Comparison of ENCODE assay signal across 8 cellular contexts in the genomic region with DNA sequence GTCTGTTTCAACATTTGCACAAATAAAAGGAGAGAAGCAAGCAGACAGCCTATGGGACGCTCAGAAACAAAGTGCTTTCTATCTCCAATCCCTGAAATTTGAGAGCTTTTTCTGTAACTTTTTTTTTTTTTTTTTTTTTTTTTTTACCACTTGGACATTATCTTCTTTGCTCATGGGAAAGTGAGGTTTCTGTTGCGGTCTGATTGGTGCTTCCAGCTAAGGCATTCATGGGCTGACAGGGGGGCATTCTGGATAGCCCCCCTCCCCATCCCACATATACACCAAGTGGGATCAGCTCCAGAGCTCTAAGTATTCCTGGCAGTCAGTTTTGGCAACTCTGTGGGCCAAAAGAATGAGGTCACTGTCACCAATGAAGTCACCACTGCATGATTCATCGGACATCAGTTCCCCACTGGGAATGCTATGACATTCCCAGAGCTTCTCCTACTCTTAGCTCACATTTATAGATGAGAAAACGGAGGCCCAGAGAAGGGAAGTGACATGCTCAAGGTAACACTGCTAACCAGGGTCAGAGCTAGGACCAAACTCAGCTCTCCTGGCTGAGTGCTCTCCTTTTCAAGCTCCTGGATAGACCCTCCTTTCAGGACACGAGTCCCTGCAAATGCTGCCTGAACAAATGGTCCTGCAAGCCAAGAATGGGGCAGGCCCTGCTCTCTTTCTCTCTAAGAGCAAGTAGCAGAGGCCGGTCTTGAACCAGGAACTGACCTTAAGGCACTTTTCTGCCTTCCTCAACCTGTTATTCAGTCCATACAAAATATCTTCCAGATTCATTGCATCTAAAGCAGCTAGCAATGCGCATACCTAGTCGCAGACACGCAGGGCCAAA. TPM values are rescaled to one million over a fixed set of nuclear protein-coding genes. Genes with fewer than 3 reads are reported as not detected.
A peak's percentile ranks its signal among the peaks of the same experiment; 100 is the strongest.
DNase-seq lines count a peak whose midpoint lies in the region; ATAC-seq and TF ChIP-seq lines count a peak whose summit lies in the region.

No MANE protein-coding gene starts in this region.

- POLR2A ChIA-PET in HEK293 (lab: Yijun Ruan, JAX), result no interaction called here
- POLR2A ChIA-PET in activated B cell treated with CpG ODN at 0.5 μM for 24 hours (lab: Charles Lee), result interaction anchor here (0.6 kb wide), 1 partner anchor 31 kb away, joined by 3 read pairs; no protein-coding TSS in a partner anchor

- ATAC-seq in activated B cell treated with CpG ODN at 0.5 μM for 24 hours (ENCODE audit: low read depth), result no peak
- ATAC-seq in GM21515 (IDR thresholded peaks at IDR 0.05; ENCODE audit: unreplicated experiment), result no peak

- peak overlapping the region; percentile 39 for H3K27ac Mint-ChIP-seq in activated B cell treated with CpG ODN at 0.5 μM for 24 hours

- CTCF ChIA-PET in HEK293 (lab: Yijun Ruan, JAX), result interaction anchor here (0.6 to 0.9 kb wide), 2 partner anchors 11 to 55 kb away, joined by 3 to 4 read pairs; no protein-coding TSS in a partner anchor
- CTCF ChIA-PET in activated B cell treated with CpG ODN at 0.5 μM for 24 hours (lab: Charles Lee), result interaction anchor here (0.8 to 1.1 kb wide), 4 partner anchors 8 to 346 kb away, joined by 3 read pairs; no protein-coding TSS in a partner anchor

- peak overlapping the region; percentile 92 for H3K4me3 Mint-ChIP-seq in activated B cell treated with CpG ODN at 0.5 μM for 24 hours

- H3K4me1 ChIP-seq in HEK293 (ENCODE audit: control insufficient read depth, insufficient read depth, low read length) (peaks cover 9% of the 10 kb centered on the region), sigmoid colon (peaks cover 0 to 40% (median 31%) of the 10 kb centered on the region in 4 donors)

- intact Hi-C loops in activated B cell treated with CpG ODN at 0.5 μM for 24 hours (cut with micrococcal nuclease), result no loop called here
- intact Hi-C loops in sigmoid colon (cut with DNase I), result no loop called here
- intact Hi-C loops in posterior vena cava (cut with DNase I), result no loop called here

- TF ChIP-seq POLR2A in sigmoid colon (IDR thresholded peaks at IDR 0.05), result no peak

- WGBS in sigmoid colon, 2 donors, result 79 to 82% methylated on average over 9 of the region's 9 CpGs

- no peak overlapping the region for H3K27ac ChIP-seq in HEK293 (ENCODE audit: extremely low read depth, low read depth, low read length)
- H3K27ac ChIP-seq in sigmoid colon, result peak overlapping the region; percentile 89 to 97 (median 94)

- no peaks in the 10 kb centered on the region for H3K9me3 Mint-ChIP-seq in activated B cell treated with CpG ODN at 0.5 μM for 24 hours

- DNase-seq in activated B cell treated with CpG ODN at 0.5 μM for 24 hours, result no peak
- peak; percentile 37 for DNase-seq in glomerular visceral epithelial cell (ENCODE audit: extremely low spot score)
- no peak for DNase-seq in sigmoid colon
- no peak for DNase-seq in NCI-H774 (lab: John Stamatoyannopoulos, UW)
- no peak for DNase-seq in NCI-H1105 treated with DMSO at 0.1 percent for 48 hours (lab: John Stamatoyannopoulos, UW)
- DNase-seq in posterior vena cava (ENCODE audit: low spot score), result no peak

- peaks cover 16% of the 10 kb centered on the region for H3K36me3 Mint-ChIP-seq in activated B cell treated with CpG ODN at 0.5 μM for 24 hours (ENCODE audit: low read depth)

- no peaks in the 10 kb centered on the region for H3K27me3 Mint-ChIP-seq in activated B cell treated with CpG ODN at 0.5 μM for 24 hours

- no peak for TF ChIP-seq EP300 in sigmoid colon (IDR thresholded peaks at IDR 0.05)

- TF ChIP-seq CTCF in HEK293 (tag by site-specific recombination; IDR thresholded peaks at IDR 0.05), result no peak
- no peak for TF ChIP-seq CTCF in activated B cell treated with CpG ODN at 0.5 μM for 24 hours (IDR thresholded peaks at IDR 0.05)
- no peak for TF ChIP-seq CTCF in sigmoid colon (IDR thresholded peaks at IDR 0.05)

- H3K36me3 ChIP-seq in HEK293 (ENCODE audit: control insufficient read depth in 2 of 2, insufficient read depth in 1 of 2, low read length in 2 of 2) (peaks cover 0 to 11% of the 10 kb centered on the region in 2 experiments; a peak in 1 of 3 replicates), sigmoid colon (peaks cover 0 to 2% (median 0%) of the 10 kb centered on the region in 4 donors)

- H3K4me1 Mint-ChIP-seq in activated B cell treated with CpG ODN at 0.5 μM for 24 hours, result peaks cover 76% of the 10 kb centered on the region

- H3K4me3 ChIP-seq in HEK293 (ENCODE audit: low read depth, low read length) (no peak overlapping the region), sigmoid colon (no peak overlapping the region)

- no peaks in the 10 kb centered on the region for H3K27me3 ChIP-seq in sigmoid colon

- H3K9me3 ChIP-seq in HEK293 (ENCODE audit: control insufficient read depth, insufficient read depth, low read depth, low read length) (no peaks in the 10 kb centered on the region), sigmoid colon (no peaks in the 10 kb centered on the region)

TF ChIP-seq in HEK293, 187 proteins besides CTCF, POLR2A, EP300 and RAD21 (continues in another document):
- TF ChIP-seq ZNF544 (tag by site-specific recombination; IDR thresholded peaks at IDR 0.05) (no peak), ZNF324 (tag by site-specific recombination; IDR thresholded peaks at IDR 0.05) (peak; percentile 96), ZNF549 (tag by site-specific recombination; IDR thresholded peaks at IDR 0.05) (no peak), SALL2 (tag by site-specific recombination; IDR thresholded peaks at IDR 0.05; ENCODE audit: borderline replicate concordance) (no peak), ZBTB48 (tag by site-specific recombination; IDR thresholded peaks at IDR 0.05) (no peak), ZNF785 (tag by site-specific recombination; IDR thresholded peaks at IDR 0.05) (no peak), ZNF2 (tag by site-specific recombination; IDR thresholded peaks at IDR 0.05) (peak; percentile 64; the same call in 1 of the 2 replicates), MYNN (tag by site-specific recombination; IDR thresholded peaks at IDR 0.05; ENCODE audit: borderline replicate concordance) (peak; percentile 73; the same call in 1 of the 2 replicates), ZNF133 (tag by site-specific recombination; IDR thresholded peaks at IDR 0.05) (no peak), ZNF555 (tag by site-specific recombination; conservative IDR thresholded peaks at IDR 0.05) (no peak), ZNF132 (tag by site-specific recombination; IDR thresholded peaks at IDR 0.05; ENCODE audit: borderline replicate concordance) (no peak)
- TF ChIP-seq, protein P1, sequence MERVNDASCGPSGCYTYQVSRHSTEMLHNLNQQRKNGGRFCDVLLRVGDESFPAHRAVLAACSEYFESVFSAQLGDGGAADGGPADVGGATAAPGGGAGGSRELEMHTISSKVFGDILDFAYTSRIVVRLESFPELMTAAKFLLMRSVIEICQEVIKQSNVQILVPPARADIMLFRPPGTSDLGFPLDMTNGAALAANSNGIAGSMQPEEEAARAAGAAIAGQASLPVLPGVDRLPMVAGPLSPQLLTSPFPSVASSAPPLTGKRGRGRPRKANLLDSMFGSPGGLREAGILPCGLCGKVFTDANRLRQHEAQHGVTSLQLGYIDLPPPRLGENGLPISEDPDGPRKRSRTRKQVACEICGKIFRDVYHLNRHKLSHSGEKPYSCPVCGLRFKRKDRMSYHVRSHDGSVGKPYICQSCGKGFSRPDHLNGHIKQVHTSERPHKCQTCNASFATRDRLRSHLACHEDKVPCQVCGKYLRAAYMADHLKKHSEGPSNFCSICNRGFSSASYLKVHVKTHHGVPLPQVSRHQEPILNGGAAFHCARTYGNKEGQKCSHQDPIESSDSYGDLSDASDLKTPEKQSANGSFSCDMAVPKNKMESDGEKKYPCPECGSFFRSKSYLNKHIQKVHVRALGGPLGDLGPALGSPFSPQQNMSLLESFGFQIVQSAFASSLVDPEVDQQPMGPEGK (tag by site-specific recombination; IDR thresholded peaks at IDR 0.05), result peak; percentile 88
- TF ChIP-seq, protein P2, sequence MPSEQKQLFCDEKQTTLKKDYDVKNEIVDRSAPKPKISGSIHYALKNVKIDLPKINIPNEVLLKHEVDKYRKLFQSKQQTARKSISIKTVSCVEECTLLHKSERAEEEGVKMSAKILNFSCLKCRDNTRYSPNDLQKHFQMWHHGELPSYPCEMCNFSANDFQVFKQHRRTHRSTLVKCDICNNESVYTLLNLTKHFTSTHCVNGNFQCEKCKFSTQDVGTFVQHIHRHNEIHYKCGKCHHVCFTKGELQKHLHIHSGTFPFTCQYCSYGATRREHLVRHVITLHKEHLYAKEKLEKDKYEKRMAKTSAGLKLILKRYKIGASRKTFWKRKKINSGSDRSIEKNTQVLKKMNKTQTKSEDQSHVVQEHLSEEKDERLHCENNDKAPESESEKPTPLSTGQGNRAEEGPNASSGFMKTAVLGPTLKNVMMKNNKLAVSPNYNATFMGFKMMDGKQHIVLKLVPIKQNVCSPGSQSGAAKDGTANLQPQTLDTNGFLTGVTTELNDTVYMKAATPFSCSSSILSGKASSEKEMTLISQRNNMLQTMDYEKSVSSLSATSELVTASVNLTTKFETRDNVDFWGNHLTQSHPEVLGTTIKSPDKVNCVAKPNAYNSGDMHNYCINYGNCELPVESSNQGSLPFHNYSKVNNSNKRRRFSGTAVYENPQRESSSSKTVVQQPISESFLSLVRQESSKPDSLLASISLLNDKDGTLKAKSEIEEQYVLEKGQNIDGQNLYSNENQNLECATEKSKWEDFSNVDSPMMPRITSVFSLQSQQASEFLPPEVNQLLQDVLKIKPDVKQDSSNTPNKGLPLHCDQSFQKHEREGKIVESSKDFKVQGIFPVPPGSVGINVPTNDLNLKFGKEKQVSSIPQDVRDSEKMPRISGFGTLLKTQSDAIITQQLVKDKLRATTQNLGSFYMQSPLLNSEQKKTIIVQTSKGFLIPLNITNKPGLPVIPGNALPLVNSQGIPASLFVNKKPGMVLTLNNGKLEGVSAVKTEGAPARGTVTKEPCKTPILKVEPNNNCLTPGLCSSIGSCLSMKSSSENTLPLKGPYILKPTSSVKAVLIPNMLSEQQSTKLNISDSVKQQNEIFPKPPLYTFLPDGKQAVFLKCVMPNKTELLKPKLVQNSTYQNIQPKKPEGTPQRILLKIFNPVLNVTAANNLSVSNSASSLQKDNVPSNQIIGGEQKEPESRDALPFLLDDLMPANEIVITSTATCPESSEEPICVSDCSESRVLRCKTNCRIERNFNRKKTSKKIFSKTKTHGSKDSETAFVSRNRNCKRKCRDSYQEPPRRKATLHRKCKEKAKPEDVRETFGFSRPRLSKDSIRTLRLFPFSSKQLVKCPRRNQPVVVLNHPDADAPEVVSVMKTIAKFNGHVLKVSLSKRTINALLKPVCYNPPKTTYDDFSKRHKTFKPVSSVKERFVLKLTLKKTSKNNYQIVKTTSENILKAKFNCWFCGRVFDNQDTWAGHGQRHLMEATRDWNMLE (tag by site-specific recombination; conservative IDR thresholded peaks at IDR 0.05; ENCODE audit: low read depth), result peak; percentile 47; the same call in 1 of the 2 replicates

RNA-seq across cellular contexts. Expression of a gene that starts 1.6 kb away (rescaled TPM):
- total RNA-seq in activated B cell treated with CpG ODN at 0.5 μM for 24 hours, result 64.3 and 75.0 TPM in 2 replicates
- 100 to 1,000 TPM; 124 to 146 (median 136) TPM for total RNA-seq in sigmoid colon
- polyA plus RNA-seq in sigmoid colon, result 10 to 100 TPM; 17.1 to 37.2 (median 24.7) TPM
- total RNA-seq in posterior vena cava, result 100 to 1,000 TPM; 162 to 201 TPM

RNA-seq across cellular contexts. Expression of a gene that starts 1.7 kb away (rescaled TPM):
- total RNA-seq in activated B cell treated with CpG ODN at 0.5 μM for 24 hours, result 7.3 and 8.1 TPM in 2 replicates
- 1 to 10 TPM; 1.9 to 7.1 (median 3.6) TPM for total RNA-seq in sigmoid colon
- polyA plus RNA-seq in sigmoid colon, result 1 to 10 TPM; 1.8 to 4.3 (median 2.1) TPM
- total RNA-seq in posterior vena cava, result 1 to 10 TPM; 4.9 to 5.3 TPM
